Comparison of ENCODE assay signal across 1 cellular context in the genomic region with DNA sequence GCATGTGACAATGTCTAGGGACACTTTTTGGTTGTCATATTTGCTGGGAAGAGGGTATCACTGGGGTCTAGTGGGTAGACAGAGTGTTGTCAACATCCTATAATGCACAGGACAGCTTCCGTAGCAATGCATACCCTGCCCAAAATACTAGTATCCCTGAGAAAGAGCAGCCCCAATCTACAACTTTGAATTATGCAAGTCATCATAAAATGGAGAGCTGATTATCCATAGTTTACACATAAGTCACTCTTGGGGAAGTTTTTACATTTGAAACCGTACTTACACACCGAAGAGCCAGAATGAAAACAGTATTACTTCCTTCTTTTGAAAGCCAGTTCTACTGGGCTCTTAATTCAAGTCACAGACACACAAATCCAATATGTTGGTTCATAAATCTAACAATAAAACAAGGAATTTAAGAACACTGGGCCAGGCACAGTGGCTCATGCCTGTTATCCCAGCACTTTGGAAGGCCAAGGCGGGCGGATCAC.
TF ChIP-seq lines count a peak whose summit lies in the region.

No MANE protein-coding gene starts in this region.

TF ChIP-seq in K562, 482 proteins besides CTCF, POLR2A, EP300 and RAD21:
- TF ChIP-seq POLR2AphosphoS2 (IDR thresholded peaks at IDR 0.05; ENCODE audit: low read length) (no peak), MAFF (IDR thresholded peaks at IDR 0.05; ENCODE audit: low read length) (peak; percentile 75), DACH1 (IDR thresholded peaks at IDR 0.05; ENCODE audit: partially characterized antibody) (no peak), MAFK (IDR thresholded peaks at IDR 0.05; ENCODE audit: low read length) (peak; percentile 60; the same call in 1 of the 2 replicates), POU5F1 (IDR thresholded peaks at IDR 0.05; ENCODE audit: borderline replicate concordance, low read depth, low read length, partially characterized antibody) (no peak), KDM2B (CRISPR knock-in tag; IDR thresholded peaks at IDR 0.05) (no peak), ZNF316 (IDR thresholded peaks at IDR 0.05) (peak; percentile 94), NFE2L1 (tag; IDR thresholded peaks at IDR 0.05; ENCODE audit: borderline replicate concordance, low read depth) (peak; percentile 5; the same call in 1 of the 2 replicates), C11orf30 (IDR thresholded peaks at IDR 0.05; ENCODE audit: low read depth) (peak; percentile 91), MAFG (tag; conservative IDR thresholded peaks at IDR 0.05) (peak; percentile 92), HIVEP1 (CRISPR knock-in tag; IDR thresholded peaks at IDR 0.05) (no peak)
- TF ChIP-seq, protein P1, sequence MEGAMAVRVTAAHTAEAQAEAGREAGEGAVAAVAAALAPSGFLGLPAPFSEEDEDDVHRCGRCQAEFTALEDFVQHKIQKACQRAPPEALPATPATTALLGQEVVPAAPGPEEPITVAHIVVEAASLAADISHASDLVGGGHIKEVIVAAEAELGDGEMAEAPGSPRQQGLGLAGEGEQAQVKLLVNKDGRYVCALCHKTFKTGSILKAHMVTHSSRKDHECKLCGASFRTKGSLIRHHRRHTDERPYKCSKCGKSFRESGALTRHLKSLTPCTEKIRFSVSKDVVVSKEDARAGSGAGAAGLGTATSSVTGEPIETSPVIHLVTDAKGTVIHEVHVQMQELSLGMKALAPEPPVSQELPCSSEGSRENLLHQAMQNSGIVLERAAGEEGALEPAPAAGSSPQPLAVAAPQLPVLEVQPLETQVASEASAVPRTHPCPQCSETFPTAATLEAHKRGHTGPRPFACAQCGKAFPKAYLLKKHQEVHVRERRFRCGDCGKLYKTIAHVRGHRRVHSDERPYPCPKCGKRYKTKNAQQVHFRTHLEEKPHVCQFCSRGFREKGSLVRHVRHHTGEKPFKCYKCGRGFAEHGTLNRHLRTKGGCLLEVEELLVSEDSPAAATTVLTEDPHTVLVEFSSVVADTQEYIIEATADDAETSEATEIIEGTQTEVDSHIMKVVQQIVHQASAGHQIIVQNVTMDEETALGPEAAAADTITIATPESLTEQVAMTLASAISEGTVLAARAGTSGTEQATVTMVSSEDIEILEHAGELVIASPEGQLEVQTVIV (CRISPR knock-in tag; IDR thresholded peaks at IDR 0.05; ENCODE audit: borderline replicate concordance) = no peak
- TF ChIP-seq, protein P2, sequence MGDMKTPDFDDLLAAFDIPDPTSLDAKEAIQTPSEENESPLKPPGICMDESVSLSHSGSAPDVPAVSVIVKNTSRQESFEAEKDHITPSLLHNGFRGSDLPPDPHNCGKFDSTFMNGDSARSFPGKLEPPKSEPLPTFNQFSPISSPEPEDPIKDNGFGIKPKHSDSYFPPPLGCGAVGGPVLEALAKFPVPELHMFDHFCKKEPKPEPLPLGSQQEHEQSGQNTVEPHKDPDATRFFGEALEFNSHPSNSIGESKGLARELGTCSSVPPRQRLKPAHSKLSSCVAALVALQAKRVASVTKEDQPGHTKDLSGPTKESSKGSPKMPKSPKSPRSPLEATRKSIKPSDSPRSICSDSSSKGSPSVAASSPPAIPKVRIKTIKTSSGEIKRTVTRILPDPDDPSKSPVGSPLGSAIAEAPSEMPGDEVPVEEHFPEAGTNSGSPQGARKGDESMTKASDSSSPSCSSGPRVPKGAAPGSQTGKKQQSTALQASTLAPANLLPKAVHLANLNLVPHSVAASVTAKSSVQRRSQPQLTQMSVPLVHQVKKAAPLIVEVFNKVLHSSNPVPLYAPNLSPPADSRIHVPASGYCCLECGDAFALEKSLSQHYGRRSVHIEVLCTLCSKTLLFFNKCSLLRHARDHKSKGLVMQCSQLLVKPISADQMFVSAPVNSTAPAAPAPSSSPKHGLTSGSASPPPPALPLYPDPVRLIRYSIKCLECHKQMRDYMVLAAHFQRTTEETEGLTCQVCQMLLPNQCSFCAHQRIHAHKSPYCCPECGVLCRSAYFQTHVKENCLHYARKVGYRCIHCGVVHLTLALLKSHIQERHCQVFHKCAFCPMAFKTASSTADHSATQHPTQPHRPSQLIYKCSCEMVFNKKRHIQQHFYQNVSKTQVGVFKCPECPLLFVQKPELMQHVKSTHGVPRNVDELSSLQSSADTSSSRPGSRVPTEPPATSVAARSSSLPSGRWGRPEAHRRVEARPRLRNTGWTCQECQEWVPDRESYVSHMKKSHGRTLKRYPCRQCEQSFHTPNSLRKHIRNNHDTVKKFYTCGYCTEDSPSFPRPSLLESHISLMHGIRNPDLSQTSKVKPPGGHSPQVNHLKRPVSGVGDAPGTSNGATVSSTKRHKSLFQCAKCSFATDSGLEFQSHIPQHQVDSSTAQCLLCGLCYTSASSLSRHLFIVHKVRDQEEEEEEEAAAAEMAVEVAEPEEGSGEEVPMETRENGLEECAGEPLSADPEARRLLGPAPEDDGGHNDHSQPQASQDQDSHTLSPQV (IDR thresholded peaks at IDR 0.05) = 0 out of 2 replicates have a peak, but pooled peaks have one; percentile 20
- TF ChIP-seq, protein P3, sequence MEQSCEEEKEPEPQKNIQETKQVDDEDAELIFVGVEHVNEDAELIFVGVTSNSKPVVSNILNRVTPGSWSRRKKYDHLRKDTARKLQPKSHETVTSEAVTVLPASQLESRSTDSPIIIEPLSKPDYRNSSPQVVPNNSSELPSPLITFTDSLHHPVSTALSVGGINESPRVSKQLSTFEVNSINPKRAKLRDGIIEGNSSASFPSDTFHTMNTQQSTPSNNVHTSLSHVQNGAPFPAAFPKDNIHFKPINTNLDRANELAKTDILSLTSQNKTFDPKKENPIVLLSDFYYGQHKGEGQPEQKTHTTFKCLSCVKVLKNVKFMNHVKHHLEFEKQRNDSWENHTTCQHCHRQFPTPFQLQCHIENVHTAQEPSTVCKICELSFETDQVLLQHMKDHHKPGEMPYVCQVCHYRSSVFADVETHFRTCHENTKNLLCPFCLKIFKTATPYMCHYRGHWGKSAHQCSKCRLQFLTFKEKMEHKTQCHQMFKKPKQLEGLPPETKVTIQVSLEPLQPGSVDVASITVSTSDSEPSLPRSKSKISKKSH (CRISPR knock-in tag; IDR thresholded peaks at IDR 0.05) = no peak
- TF ChIP-seq, protein P4, sequence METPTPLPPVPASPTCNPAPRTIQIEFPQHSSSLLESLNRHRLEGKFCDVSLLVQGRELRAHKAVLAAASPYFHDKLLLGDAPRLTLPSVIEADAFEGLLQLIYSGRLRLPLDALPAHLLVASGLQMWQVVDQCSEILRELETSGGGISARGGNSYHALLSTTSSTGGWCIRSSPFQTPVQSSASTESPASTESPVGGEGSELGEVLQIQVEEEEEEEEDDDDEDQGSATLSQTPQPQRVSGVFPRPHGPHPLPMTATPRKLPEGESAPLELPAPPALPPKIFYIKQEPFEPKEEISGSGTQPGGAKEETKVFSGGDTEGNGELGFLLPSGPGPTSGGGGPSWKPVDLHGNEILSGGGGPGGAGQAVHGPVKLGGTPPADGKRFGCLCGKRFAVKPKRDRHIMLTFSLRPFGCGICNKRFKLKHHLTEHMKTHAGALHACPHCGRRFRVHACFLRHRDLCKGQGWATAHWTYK (CRISPR knock-in tag; IDR thresholded peaks at IDR 0.05) = no peak
